ENCODE assay signal across 1 cellular context in the genomic region with DNA sequence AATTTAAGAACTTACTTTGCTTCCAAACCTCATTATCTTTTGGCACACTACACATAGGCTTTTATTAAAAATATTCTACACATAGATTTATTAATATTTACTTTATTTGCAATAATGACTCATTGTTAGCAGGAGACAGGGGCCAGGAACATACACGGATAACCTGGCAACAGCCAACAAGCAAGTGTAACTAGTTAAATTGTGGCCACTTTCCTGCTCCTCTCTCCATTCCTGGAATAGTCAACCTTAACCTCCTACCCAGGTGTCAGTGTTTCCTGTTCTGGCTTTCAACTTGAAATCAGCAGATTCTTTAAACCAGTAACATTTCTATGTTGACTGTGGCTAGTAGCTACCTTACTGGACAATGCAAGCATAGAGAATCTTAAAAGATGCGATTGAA.
TF ChIP-seq lines count a peak whose summit lies in the region.

No MANE protein-coding gene starts in this region.

TF ChIP-seq in A549, 52 proteins besides CTCF, POLR2A, EP300 and RAD21 (continued from another document):
- TF ChIP-seq MAZ (IDR thresholded peaks at IDR 0.05; ENCODE audit: borderline replicate concordance, low read depth, low read length), result no peak
- TF ChIP-seq, protein P1, sequence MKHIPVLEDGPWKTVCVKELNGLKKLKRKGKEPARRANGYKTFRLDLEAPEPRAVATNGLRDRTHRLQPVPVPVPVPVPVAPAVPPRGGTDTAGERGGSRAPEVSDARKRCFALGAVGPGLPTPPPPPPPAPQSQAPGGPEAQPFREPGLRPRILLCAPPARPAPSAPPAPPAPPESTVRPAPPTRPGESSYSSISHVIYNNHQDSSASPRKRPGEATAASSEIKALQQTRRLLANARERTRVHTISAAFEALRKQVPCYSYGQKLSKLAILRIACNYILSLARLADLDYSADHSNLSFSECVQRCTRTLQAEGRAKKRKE (CRISPR knock-in tag; IDR thresholded peaks at IDR 0.05; ENCODE audit: low read depth), result no peak
- no peak for TF ChIP-seq POLR2AphosphoS2 (conservative IDR thresholded peaks at IDR 0.05; ENCODE audit: low read length)
- TF ChIP-seq RARB (CRISPR knock-in tag; IDR thresholded peaks at IDR 0.05), result no peak
- TF ChIP-seq CHD4 (IDR thresholded peaks at IDR 0.05; ENCODE audit: borderline replicate concordance), result no peak
- TF ChIP-seq EHF (CRISPR knock-in tag; IDR thresholded peaks at IDR 0.05), result no peak
- TF ChIP-seq GATA3 (IDR thresholded peaks at IDR 0.05; ENCODE audit: borderline replicate concordance), result no peak
